In genomic region chr11:22829231-22830081, GRCh38 we compare ENCODE assay signal across 8 cellular contexts. TPM values are rescaled to one million over a fixed set of nuclear protein-coding genes. Genes with fewer than 3 reads are reported as not detected.
A peak's percentile ranks its signal among the peaks of the same experiment; 100 is the strongest.
DNase-seq lines count a peak whose midpoint lies in the region; ATAC-seq, FAIRE-seq and TF ChIP-seq lines count a peak whose summit lies in the region.

Gene SVIP, minus strand, starts transcription at chr11:22829801. Its CDS starts 53 bp downstream, at chr11:22829748.

- FAIRE-seq in pancreas (lab: Jason Lieb, UNC): no peak

- H3K9me3 ChIP-seq in pancreas (no peaks in the 10 kb centered on the region), tibial artery (no peaks in the 10 kb centered on the region)

- no peaks in the 10 kb centered on the region for H3K27me3 ChIP-seq in pancreas
- no peaks in the 10 kb centered on the region for H3K27me3 ChIP-seq in tibial artery

- intact Hi-C loops in Right ventricle myocardium superior (cut with DNase I): no loop called here
- intact Hi-C loops in pancreas (cut with DNase I): no loop called here
- intact Hi-C loops in tibial artery (cut with DNase I; ENCODE audit: low total_unique reads): no loop called here

- H3K36me3 ChIP-seq in pancreas: peaks cover 0 to 4% (median 0%) of the 10 kb centered on the region in 3 donors
- H3K36me3 ChIP-seq in tibial artery: peaks cover 11 to 25% (median 21%) of the 10 kb centered on the region in 3 donors

- peak; percentile 95 for ATAC-seq in HG02571 (IDR thresholded peaks at IDR 0.05; ENCODE audit: unreplicated experiment)
- peak; percentile 100 for ATAC-seq in Right ventricle myocardium superior (ENCODE audit: poor library complexity)
- ATAC-seq in pancreas: peak; percentile 95 to 99 (median 96)

- H3K27ac ChIP-seq in pancreas (peak within 1 kb of the TSS; percentile 81 to 95 (median 90)), tibial artery (peak within 1 kb of the TSS; percentile 83 to 87)

- H3K4me3 ChIP-seq in GM12864 (ENCODE audit: low read depth, low read length): peak within 1 kb of the TSS; percentile 94
- peak within 1 kb of the TSS; percentile 61 to 89 (median 82) for H3K4me3 ChIP-seq in pancreas
- peak within 1 kb of the TSS; percentile 89 for H3K4me3 ChIP-seq in tibial artery

- TF ChIP-seq CTCF in GM12864 (IDR thresholded peaks at IDR 0.05; ENCODE audit: low read depth, low read length, missing control alignments) (peak; percentile 81), pancreas (IDR thresholded peaks at IDR 0.05) (peak; percentile 43 to 65 (median 50)), tibial artery (IDR thresholded peaks at IDR 0.05) (peak; percentile 46 to 60)

- WGBS in pancreas, 2 donors: 1% methylated on average over 79 of the region's 79 CpGs

- H3K4me1 ChIP-seq in pancreas (peaks cover 0 to 11% (median 0%) of the 10 kb centered on the region in 3 donors), tibial artery (peaks cover 0 to 18% (median 0%) of the 10 kb centered on the region in 4 donors)

- DNase-seq in GM12864 (ENCODE audit: low read depth) (peak; percentile 76), NCI-H1092 treated with DMSO at 0.1 percent for 48 hours (lab: John Stamatoyannopoulos, UW) (peak; percentile 98), SW 1271 (lab: John Stamatoyannopoulos, UW) (peak; percentile 82 to 93), Right ventricle myocardium superior (peak; percentile 96), pancreas (peak; percentile 97 to 100 (median 99)), tibial artery (peak; percentile 92 to 95)
- peak; percentile 85 for DNase-seq in activated naive CD8-positive, alpha-beta T cell treated with anti-CD3 and anti-CD28 coated beads, Interleukin-2, amount 50 U/mL, for 16 hours (ENCODE audit: low read depth, low spot score)

RNA-seq across cellular contexts. Expression of gene SVIP, which starts in this region (rescaled TPM):
- total RNA-seq in Right ventricle myocardium superior (24.0 TPM), pancreas (10 to 100 TPM in 5 of 6 donors, 1 to 10 TPM in 1; 8.9 to 20.6 (median 15.2) TPM)
- 10 to 100 TPM in 1 of 2 donors, 1 to 10 TPM in 1; 8.8 to 16.0 TPM for polyA plus RNA-seq in pancreas

Comparison
In these comparisons a context has a peak if more than half of its experiments do, and no peak if none do; other contexts are left out.
1. Peak in every context shown above with its lines: DNase-seq, ATAC-seq, H3K4me3 ChIP-seq and H3K27ac ChIP-seq.